ENCODE assay signal across 1 cellular context in genomic region chr19:47135156-47135555, GRCh38.
TF ChIP-seq lines count a peak whose summit lies in the region.

No MANE protein-coding gene starts in this region.

TF ChIP-seq in A549, 52 proteins besides CTCF, POLR2A, EP300 and RAD21 (continued from another document):
- TF ChIP-seq BHLHE40 (IDR thresholded peaks at IDR 0.05; ENCODE audit: low read depth, low read length) (no peak), ZC3H11A (IDR thresholded peaks at IDR 0.05) (no peak), HEYL (CRISPR knock-in tag; IDR thresholded peaks at IDR 0.05) (no peak), RFX5 (IDR thresholded peaks at IDR 0.05) (no peak), SREBF2 (IDR thresholded peaks at IDR 0.05) (no peak), RARB (CRISPR knock-in tag; IDR thresholded peaks at IDR 0.05) (no peak), JUNB (IDR thresholded peaks at IDR 0.05) (no peak), HOXB13 (CRISPR knock-in tag; IDR thresholded peaks at IDR 0.05; ENCODE audit: low read depth) (no peak), JUN (IDR thresholded peaks at IDR 0.05) (no peak), GATA3 (IDR thresholded peaks at IDR 0.05; ENCODE audit: borderline replicate concordance) (no peak)
- TF ChIP-seq, protein P1, sequence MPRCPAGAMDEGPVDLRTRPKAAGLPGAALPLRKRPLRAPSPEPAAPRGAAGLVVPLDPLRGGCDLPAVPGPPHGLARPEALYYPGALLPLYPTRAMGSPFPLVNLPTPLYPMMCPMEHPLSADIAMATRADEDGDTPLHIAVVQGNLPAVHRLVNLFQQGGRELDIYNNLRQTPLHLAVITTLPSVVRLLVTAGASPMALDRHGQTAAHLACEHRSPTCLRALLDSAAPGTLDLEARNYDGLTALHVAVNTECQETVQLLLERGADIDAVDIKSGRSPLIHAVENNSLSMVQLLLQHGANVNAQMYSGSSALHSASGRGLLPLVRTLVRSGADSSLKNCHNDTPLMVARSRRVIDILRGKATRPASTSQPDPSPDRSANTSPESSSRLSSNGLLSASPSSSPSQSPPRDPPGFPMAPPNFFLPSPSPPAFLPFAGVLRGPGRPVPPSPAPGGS (IDR thresholded peaks at IDR 0.05), result no peak
- TF ChIP-seq, protein P2, sequence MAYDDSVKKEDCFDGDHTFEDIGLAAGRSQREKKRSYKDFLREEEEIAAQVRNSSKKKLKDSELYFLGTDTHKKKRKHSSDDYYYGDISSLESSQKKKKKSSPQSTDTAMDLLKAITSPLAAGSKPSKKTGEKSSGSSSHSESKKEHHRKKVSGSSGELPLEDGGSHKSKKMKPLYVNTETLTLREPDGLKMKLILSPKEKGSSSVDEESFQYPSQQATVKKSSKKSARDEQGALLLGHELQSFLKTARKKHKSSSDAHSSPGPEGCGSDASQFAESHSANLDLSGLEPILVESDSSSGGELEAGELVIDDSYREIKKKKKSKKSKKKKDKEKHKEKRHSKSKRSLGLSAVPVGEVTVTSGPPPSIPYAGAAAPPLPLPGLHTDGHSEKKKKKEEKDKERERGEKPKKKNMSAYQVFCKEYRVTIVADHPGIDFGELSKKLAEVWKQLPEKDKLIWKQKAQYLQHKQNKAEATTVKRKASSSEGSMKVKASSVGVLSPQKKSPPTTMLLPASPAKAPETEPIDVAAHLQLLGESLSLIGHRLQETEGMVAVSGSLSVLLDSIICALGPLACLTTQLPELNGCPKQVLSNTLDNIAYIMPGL (CRISPR knock-in tag; IDR thresholded peaks at IDR 0.05; ENCODE audit: borderline replicate concordance), result no peak
